In the genomic region with DNA sequence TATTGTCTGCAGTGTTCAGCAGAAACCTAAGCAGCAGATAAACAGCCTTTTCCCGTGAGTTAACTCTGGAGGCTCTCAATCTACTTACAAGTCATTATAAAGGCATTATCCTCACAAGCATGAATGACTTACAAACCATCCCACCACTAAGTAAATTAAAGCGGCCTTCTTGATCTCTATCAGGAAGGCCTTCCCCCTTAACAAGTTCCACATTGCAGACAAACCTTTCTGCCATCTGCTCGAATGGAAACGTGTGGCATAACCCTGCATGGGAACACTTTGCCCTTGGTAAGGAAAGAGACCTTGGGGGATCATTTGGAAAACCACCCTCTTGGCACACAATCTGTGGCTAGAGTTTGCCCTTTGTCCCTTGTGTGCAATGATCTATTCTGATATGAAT, we compare ENCODE assay signal across 22 cellular contexts.
"Had no signal": no experiment of that assay in that cellular context is flagged by ENCODE, and none has a peak within 500 bp of the region (broad histone marks: within the 10 kb centered on the region; RNA-seq: fewer than 3 reads in every experiment).

No MANE protein-coding gene starts in this region.

- ATAC-seq: activated T-cell treated with anti-CD3 and anti-CD28 coated beads, Interleukin-2, amount 50 U/mL, for 4 hours; left ventricle myocardium superior; natural killer cell; stimulated activated effector memory CD8-positive, alpha-beta T cell treated with anti-CD3 and anti-CD28 coated beads, Interleukin-12 subunit alpha, Interleukin-12 subunit beta, amount 100 ng/mL, for 72 hours; stimulated activated naive CD8-positive, alpha-beta T cell treated with anti-CD3 and anti-CD28 coated beads, Interleukin-15, amount 100 ng/mL, for 72 hours had no signal

- H3K9me3 ChIP-seq: adrenal gland, prostate gland had no signal

- H3K27me3 ChIP-seq: adrenal gland, ascending aorta, tibial artery had no signal

- H3K36me3 ChIP-seq: adrenal gland, ascending aorta, prostate gland, tibial artery had no signal

- H3K4me1 ChIP-seq: adrenal gland, ascending aorta, prostate gland, tibial artery had no signal

- H3K4me3 ChIP-seq: adrenal gland, ascending aorta, prostate gland, skin epidermis, tibial artery had no signal

- DNase-seq: activated CD4-positive, alpha-beta T cell treated with anti-CD3 and anti-CD28 coated beads for 1 hour; activated CD8-positive, alpha-beta memory T cell treated with anti-CD3 and anti-CD28 coated beads for 24 hours; activated CD8-positive, alpha-beta memory T cell treated with anti-CD3 and anti-CD28 coated beads, Interleukin-2, amount 50 U/mL, for 4 hours; activated naive CD4-positive, alpha-beta T cell; activated T-cell treated with anti-CD3 and anti-CD28 coated beads, Interleukin-2, amount 50 U/mL, for 4 hours; adrenal gland; effector memory CD4-positive, alpha-beta T cell; foreskin melanocyte; glutamatergic neuron; hippocampal formation; left ventricle myocardium superior; mammary epithelial cell; midbrain; natural killer cell; stimulated activated CD4-positive, alpha-beta T cell treated with anti-CD3 and anti-CD28 coated beads, Interleukin-1b, Interleukin-23, amount 100 ng/mL, for 48 hours; stimulated activated naive CD8-positive, alpha-beta T cell treated with anti-CD3 and anti-CD28 coated beads, Interleukin-15, amount 100 ng/mL, for 72 hours; tibial artery had no signal

- H3K27ac ChIP-seq: adrenal gland, ascending aorta, prostate gland, skin epidermis, tibial artery, VCaP had no signal
